Comparison of ENCODE assay signal across 27 cellular contexts in genomic region chr14:36028665-36029064, GRCh38.
"Had no signal": no experiment of that assay in that cellular context is flagged by ENCODE, and none has a peak within 500 bp of the region (broad histone marks: within the 10 kb centered on the region; RNA-seq: fewer than 3 reads in every experiment).

No MANE protein-coding gene starts in this region.

- H3K4me1 ChIP-seq: colonic mucosa, esophagus squamous epithelium, gastrocnemius medialis, heart right ventricle, left lung, lower lobe of right lung had no signal

- H3K4me3 ChIP-seq: colonic mucosa, esophagus squamous epithelium, gastrocnemius medialis, heart right ventricle, left lung, lower lobe of right lung, mucosa of descending colon had no signal

- H3K27ac ChIP-seq: colonic mucosa, epithelial cell of prostate, esophagus squamous epithelium, gastrocnemius medialis, heart right ventricle, left lung, lower lobe of right lung had no signal

- ATAC-seq: effector memory CD8-positive, alpha-beta T cell; esophagus mucosa; gastrocnemius medialis; heart right ventricle; left cardiac atrium; left lung; left ventricle myocardium superior; lower lobe of right lung; mucosa of descending colon had no signal

- H3K27me3 ChIP-seq: colonic mucosa, esophagus squamous epithelium, gastrocnemius medialis, left lung had no signal

- H3K4me1 Mint-ChIP-seq: endodermal cell, mesothelial cell of epicardium had no signal

- H3K9me3 ChIP-seq: colonic mucosa, esophagus squamous epithelium, gastrocnemius medialis, heart right ventricle, left lung, lower lobe of right lung, mucosa of descending colon had no signal

- H3K36me3 Mint-ChIP-seq: mesothelial cell of epicardium had no signal

- H3K4me3 Mint-ChIP-seq: dendritic cell treated with granulocyte-macrophage colony-stimulating factor and Interleukin-4, amounts not matched to agents 40 ng/mL and 50 ng/mL, for 4 days; effector memory CD8-positive, alpha-beta T cell; endodermal cell; mesothelial cell of epicardium had no signal

- H3K36me3 ChIP-seq: colonic mucosa, esophagus squamous epithelium, gastrocnemius medialis, heart right ventricle, left lung, lower lobe of right lung had no signal

- H3K27ac Mint-ChIP-seq: dendritic cell treated with granulocyte-macrophage colony-stimulating factor and Interleukin-4, amounts not matched to agents 40 ng/mL and 50 ng/mL, for 4 days; effector memory CD8-positive, alpha-beta T cell; endodermal cell; mesothelial cell of epicardium had no signal

- FAIRE-seq: endometrium, islet of Langerhans, keratinocyte had no signal

- DNase-seq: colonic mucosa; cortex of kidney; effector CD8-positive, alpha-beta T cell; effector memory CD8-positive, alpha-beta T cell; endodermal cell; erythroblast; esophagus squamous epithelium; foreskin fibroblast; foreskin melanocyte; gastrocnemius medialis; glutamatergic neuron; head of caudate nucleus; heart right ventricle; hippocampal formation; left cardiac atrium; left lung; left ventricle myocardium superior; lower lobe of right lung; mesenchymal stem cell; mucosa of descending colon had no signal

- H3K9me3 Mint-ChIP-seq: dendritic cell treated with granulocyte-macrophage colony-stimulating factor and Interleukin-4, amounts not matched to agents 40 ng/mL and 50 ng/mL, for 4 days; mesothelial cell of epicardium had no signal
